In the genomic region with DNA sequence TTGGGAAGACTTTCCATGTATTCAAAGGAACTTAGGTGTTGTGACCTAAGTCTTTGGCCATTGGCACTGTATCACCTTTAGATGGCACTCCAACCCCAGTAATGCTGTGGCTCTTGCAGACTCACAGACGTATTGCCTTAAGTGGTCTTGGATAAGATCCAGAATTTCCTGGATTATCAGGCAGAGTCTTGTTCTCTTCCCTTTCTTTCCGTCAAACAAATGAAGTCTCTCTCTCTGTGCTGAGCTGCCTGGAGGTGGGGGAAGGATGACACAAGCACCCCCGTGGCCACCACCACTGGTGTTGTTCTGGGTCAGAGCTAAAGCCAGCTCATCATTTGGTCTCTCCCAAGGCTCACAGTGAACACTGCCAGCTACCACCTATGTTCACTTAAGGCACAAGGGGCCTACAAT, we compare ENCODE assay signal across 9 cellular contexts.
DNase-seq lines count a peak whose midpoint lies in the region; ATAC-seq and TF ChIP-seq lines count a peak whose summit lies in the region.
"Had no signal": no experiment of that assay in that cellular context is flagged by ENCODE, and none has a peak within 500 bp of the region (broad histone marks: within the 10 kb centered on the region; RNA-seq: fewer than 3 reads in every experiment).

No MANE protein-coding gene starts in this region.

- peaks cover 3% of the 10 kb centered on the region for H3K9me3 ChIP-seq in lower lobe of right lung

- H3K9me3 Mint-ChIP-seq in WTC11 = peaks cover 55% of the 10 kb centered on the region
- peaks cover 17 to 40% (median 19%) of the 10 kb centered on the region in 3 donors for H3K9me3 Mint-ChIP-seq in T-cell

- no peaks in the 10 kb centered on the region for H3K27me3 ChIP-seq in lower lobe of right lung (ENCODE audit: low read depth)

- H3K4me3 Mint-ChIP-seq in WTC11 (no peak overlapping the region), T-cell (no peak overlapping the region)

- peak; percentile 95 for ATAC-seq in WTC11
- ATAC-seq in lower lobe of right lung = peak; percentile 71 to 76
- ATAC-seq in GM18519 (IDR thresholded peaks at IDR 0.05; ENCODE audit: low FRiP score, unreplicated experiment) = no peak
- no peak for ATAC-seq in T-cell (replicated peaks in 1 of 4)

- no peaks in the 10 kb centered on the region for H3K4me1 ChIP-seq in lower lobe of right lung

- H3K4me3 ChIP-seq in lower lobe of right lung = no peak overlapping the region
- H3K4me3 ChIP-seq: skin epidermis had no signal

- CTCF ChIA-PET in WTC11 (lab: Charles Lee) (interaction anchor here (0.8 to 1.5 kb wide), 4 partner anchors 153 to 1858 kb away, joined by 3 to 5 read pairs (median 3); no protein-coding TSS in a partner anchor), T-cell (lab: Charles Lee) (no interaction called here)

- intact Hi-C loops in lower lobe of right lung (cut with DNase I) = no loop called here

- POLR2A ChIA-PET in WTC11 (lab: Charles Lee) (no interaction called here), T-cell (lab: Charles Lee) (no interaction called here)

- H3K27me3 Mint-ChIP-seq in WTC11 (ENCODE audit: low read depth) = no peaks in the 10 kb centered on the region; the same call in 1 of the 2 replicates
- H3K27me3 Mint-ChIP-seq in T-cell = no peaks in the 10 kb centered on the region

- H3K27ac ChIP-seq in lower lobe of right lung = no peak overlapping the region
- H3K27ac ChIP-seq: skin epidermis had no signal

- no peaks in the 10 kb centered on the region for H3K36me3 ChIP-seq in lower lobe of right lung

- H3K27ac Mint-ChIP-seq in WTC11 (no peak overlapping the region; the same call in 1 of the 2 replicates), T-cell (no peak overlapping the region)

- TF ChIP-seq CTCF in WTC11 (IDR thresholded peaks at IDR 0.05) (peak; percentile 34; the same call in 1 of the 2 replicates), lower lobe of right lung (IDR thresholded peaks at IDR 0.05) (peak; percentile 36)

- H3K36me3 Mint-ChIP-seq in WTC11 (peaks cover 37% of the 10 kb centered on the region), T-cell (no peaks in the 10 kb centered on the region)

- H3K4me1 Mint-ChIP-seq in WTC11 (peaks cover 7% of the 10 kb centered on the region), T-cell (no peaks in the 10 kb centered on the region)

- peak; percentile 92 for DNase-seq in DMS53 treated with DMSO at 0.1 percent for 48 hours (lab: John Stamatoyannopoulos, UW; ENCODE audit: unreplicated experiment)
- DNase-seq in NCI-H1105 (lab: John Stamatoyannopoulos, UW) = peak; percentile 82
- peak; percentile 50 for DNase-seq in WTC11 (ENCODE audit: low spot score)
- DNase-seq in lower lobe of right lung = no peak
- no peak for DNase-seq in activated CD4-positive, CD25-positive, alpha-beta regulatory T cell (lab: John Stamatoyannopoulos, UW)
- no peak for DNase-seq in activated CD4-positive, alpha-beta T cell treated with anti-CD3 and anti-CD28 coated beads, Interleukin-2, amount 50 U/mL, for 4 hours
- DNase-seq in T-cell = no peak

TF ChIP-seq in WTC11, 78 proteins besides CTCF, POLR2A, EP300 and RAD21 (continues in another document):
- TF ChIP-seq CBFB (CRISPR knock-in tag; IDR thresholded peaks at IDR 0.05; ENCODE audit: low read depth) (no peak), GRHL2 (CRISPR knock-in tag; IDR thresholded peaks at IDR 0.05; ENCODE audit: insufficient replicate concordance, severe bottlenecking) (no peak), JUN (CRISPR knock-in tag; IDR thresholded peaks at IDR 0.05) (no peak), GABPB1 (CRISPR knock-in tag; IDR thresholded peaks at IDR 0.05) (no peak), ATF1 (CRISPR knock-in tag; IDR thresholded peaks at IDR 0.05) (no peak), ZNF396 (CRISPR knock-in tag; IDR thresholded peaks at IDR 0.05; ENCODE audit: borderline replicate concordance) (no peak), SP1 (CRISPR knock-in tag; conservative IDR thresholded peaks at IDR 0.05) (no peak)
- TF ChIP-seq, protein P1, sequence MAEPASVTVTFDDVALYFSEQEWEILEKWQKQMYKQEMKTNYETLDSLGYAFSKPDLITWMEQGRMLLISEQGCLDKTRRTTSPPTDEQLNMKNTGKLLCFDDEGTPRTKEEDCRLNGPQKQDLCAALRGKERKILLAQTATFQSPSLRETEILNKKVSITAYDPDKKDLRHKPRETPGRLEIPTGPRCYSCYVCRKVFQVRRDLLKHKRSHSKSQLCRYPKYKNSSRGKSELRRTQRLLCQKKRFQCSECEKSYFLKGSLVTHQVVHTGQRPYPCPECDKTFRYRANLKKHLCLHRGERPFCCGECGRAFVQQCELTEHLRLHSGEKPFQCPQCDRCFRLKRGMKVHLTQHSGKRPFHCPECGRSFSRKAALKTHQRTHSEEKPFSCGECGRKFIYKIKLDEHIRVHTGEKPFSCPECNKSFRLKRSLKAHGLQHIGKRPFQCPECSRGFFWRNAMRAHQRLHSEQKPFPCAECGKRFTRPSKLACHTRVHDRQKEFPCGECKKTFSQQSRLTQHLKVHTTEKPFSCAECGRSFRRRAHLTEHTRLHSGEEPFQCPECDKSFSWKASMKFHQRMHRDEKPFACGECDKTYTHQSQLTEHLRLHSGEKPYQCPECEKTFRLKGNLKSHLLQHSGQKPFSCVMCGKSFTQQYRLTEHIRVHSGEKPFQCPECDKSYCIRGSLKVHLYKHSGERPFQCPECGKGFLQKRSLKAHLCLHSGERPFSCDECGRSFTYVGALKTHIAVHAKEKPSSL (CRISPR knock-in tag; conservative IDR thresholded peaks at IDR 0.05) = no peak
- TF ChIP-seq, protein P2, sequence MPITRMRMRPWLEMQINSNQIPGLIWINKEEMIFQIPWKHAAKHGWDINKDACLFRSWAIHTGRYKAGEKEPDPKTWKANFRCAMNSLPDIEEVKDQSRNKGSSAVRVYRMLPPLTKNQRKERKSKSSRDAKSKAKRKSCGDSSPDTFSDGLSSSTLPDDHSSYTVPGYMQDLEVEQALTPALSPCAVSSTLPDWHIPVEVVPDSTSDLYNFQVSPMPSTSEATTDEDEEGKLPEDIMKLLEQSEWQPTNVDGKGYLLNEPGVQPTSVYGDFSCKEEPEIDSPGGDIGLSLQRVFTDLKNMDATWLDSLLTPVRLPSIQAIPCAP (CRISPR knock-in tag; IDR thresholded peaks at IDR 0.05) = no peak
- TF ChIP-seq, protein P3, sequence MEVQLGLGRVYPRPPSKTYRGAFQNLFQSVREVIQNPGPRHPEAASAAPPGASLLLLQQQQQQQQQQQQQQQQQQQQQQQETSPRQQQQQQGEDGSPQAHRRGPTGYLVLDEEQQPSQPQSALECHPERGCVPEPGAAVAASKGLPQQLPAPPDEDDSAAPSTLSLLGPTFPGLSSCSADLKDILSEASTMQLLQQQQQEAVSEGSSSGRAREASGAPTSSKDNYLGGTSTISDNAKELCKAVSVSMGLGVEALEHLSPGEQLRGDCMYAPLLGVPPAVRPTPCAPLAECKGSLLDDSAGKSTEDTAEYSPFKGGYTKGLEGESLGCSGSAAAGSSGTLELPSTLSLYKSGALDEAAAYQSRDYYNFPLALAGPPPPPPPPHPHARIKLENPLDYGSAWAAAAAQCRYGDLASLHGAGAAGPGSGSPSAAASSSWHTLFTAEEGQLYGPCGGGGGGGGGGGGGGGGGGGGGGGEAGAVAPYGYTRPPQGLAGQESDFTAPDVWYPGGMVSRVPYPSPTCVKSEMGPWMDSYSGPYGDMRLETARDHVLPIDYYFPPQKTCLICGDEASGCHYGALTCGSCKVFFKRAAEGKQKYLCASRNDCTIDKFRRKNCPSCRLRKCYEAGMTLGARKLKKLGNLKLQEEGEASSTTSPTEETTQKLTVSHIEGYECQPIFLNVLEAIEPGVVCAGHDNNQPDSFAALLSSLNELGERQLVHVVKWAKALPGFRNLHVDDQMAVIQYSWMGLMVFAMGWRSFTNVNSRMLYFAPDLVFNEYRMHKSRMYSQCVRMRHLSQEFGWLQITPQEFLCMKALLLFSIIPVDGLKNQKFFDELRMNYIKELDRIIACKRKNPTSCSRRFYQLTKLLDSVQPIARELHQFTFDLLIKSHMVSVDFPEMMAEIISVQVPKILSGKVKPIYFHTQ (CRISPR knock-in tag; IDR thresholded peaks at IDR 0.05) = no peak
- TF ChIP-seq, protein P4, sequence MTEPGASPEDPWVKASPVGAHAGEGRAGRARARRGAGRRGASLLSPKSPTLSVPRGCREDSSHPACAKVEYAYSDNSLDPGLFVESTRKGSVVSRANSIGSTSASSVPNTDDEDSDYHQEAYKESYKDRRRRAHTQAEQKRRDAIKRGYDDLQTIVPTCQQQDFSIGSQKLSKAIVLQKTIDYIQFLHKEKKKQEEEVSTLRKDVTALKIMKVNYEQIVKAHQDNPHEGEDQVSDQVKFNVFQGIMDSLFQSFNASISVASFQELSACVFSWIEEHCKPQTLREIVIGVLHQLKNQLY (CRISPR knock-in tag; IDR thresholded peaks at IDR 0.05) = no peak
- TF ChIP-seq, protein P5, sequence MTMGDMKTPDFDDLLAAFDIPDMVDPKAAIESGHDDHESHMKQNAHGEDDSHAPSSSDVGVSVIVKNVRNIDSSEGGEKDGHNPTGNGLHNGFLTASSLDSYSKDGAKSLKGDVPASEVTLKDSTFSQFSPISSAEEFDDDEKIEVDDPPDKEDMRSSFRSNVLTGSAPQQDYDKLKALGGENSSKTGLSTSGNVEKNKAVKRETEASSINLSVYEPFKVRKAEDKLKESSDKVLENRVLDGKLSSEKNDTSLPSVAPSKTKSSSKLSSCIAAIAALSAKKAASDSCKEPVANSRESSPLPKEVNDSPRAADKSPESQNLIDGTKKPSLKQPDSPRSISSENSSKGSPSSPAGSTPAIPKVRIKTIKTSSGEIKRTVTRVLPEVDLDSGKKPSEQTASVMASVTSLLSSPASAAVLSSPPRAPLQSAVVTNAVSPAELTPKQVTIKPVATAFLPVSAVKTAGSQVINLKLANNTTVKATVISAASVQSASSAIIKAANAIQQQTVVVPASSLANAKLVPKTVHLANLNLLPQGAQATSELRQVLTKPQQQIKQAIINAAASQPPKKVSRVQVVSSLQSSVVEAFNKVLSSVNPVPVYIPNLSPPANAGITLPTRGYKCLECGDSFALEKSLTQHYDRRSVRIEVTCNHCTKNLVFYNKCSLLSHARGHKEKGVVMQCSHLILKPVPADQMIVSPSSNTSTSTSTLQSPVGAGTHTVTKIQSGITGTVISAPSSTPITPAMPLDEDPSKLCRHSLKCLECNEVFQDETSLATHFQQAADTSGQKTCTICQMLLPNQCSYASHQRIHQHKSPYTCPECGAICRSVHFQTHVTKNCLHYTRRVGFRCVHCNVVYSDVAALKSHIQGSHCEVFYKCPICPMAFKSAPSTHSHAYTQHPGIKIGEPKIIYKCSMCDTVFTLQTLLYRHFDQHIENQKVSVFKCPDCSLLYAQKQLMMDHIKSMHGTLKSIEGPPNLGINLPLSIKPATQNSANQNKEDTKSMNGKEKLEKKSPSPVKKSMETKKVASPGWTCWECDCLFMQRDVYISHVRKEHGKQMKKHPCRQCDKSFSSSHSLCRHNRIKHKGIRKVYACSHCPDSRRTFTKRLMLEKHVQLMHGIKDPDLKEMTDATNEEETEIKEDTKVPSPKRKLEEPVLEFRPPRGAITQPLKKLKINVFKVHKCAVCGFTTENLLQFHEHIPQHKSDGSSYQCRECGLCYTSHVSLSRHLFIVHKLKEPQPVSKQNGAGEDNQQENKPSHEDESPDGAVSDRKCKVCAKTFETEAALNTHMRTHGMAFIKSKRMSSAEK (CRISPR knock-in tag; IDR thresholded peaks at IDR 0.05; ENCODE audit: borderline replicate concordance) = no peak

Comparison
In these comparisons a context has a peak if more than half of its experiments do, and no peak if none do; other contexts are left out.
1. DNase-seq: peak in DMS53 treated with DMSO at 0.1 percent for 48 hours (single experiment), NCI-H1105 (single experiment) and WTC11 (single experiment); none in lower lobe of right lung (single experiment), activated CD4-positive, CD25-positive, alpha-beta regulatory T cell (0 of 4), activated CD4-positive, alpha-beta T cell treated with anti-CD3 and anti-CD28 coated beads, Interleukin-2, amount 50 U/mL, for 4 hours (0 of 2) and T-cell (0 of 34).
2. ATAC-seq: peak in WTC11 (single experiment) and lower lobe of right lung (2 of 2); none in GM18519 (single experiment) and T-cell (0 of 4).